In the genomic region with DNA sequence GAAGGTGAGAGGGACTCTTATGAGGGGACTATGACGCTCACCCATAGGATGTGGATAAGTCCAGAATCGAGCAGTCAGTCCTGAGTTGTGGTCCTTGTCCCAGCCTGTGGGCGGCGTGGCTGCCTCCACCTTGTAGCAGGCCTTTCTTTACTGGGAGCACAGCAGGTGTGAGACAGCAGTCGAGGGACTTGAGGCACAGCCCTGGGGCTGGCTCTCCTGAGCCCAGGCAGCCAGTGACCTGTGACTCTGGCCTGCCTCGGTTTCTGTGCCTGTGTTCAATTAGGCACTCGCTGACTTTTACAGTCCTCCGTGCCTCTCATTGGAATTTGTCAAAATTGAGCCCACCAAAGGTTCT, we compare ENCODE assay signal across 29 cellular contexts. TPM values are rescaled to one million over a fixed set of nuclear protein-coding genes. Genes with fewer than 3 reads are reported as not detected.
"Had no signal": no experiment of that assay in that cellular context is flagged by ENCODE, and none has a peak within 500 bp of the region (broad histone marks: within the 10 kb centered on the region; RNA-seq: fewer than 3 reads in every experiment).

No MANE protein-coding gene starts in this region.

- H3K4me1 ChIP-seq: pancreas had no signal

- H3K27me3 Mint-ChIP-seq: activated CD4-positive, alpha-beta memory T cell treated with anti-CD3 and anti-CD28 coated beads, Interleukin-2, amount 10 ng/mL, durations not matched to agents 7 days and 5 days; activated CD4-positive, alpha-beta T cell treated with anti-CD3 and anti-CD28 coated beads, Interleukin-2, amount 10 ng/mL, durations not matched to agents 7 days and 5 days; activated naive CD4-positive, alpha-beta T cell treated with anti-CD3 and anti-CD28 coated beads, Interleukin-2, amount 10 ng/mL, durations not matched to agents 7 days and 5 days; activated naive CD8-positive, alpha-beta T cell treated with anti-CD3 and anti-CD28 coated beads, Interleukin-2, amount 10 ng/mL, durations not matched to agents 7 days and 5 days; naive thymus-derived CD4-positive, alpha-beta T cell; stimulated activated naive CD8-positive, alpha-beta T cell treated with anti-CD3 and anti-CD28 coated beads, Interleukin-15, amount 100 ng/mL, for 72 hours; type B pancreatic cell had no signal

- H3K27me3 ChIP-seq: brain microvascular endothelial cell, heart left ventricle, pancreas, vagina had no signal

- H3K4me3 Mint-ChIP-seq: activated CD4-positive, alpha-beta memory T cell treated with anti-CD3 and anti-CD28 coated beads, Interleukin-2, amount 10 ng/mL, durations not matched to agents 7 days and 5 days; activated CD4-positive, alpha-beta T cell treated with anti-CD3 and anti-CD28 coated beads, Interleukin-2, amount 10 ng/mL, durations not matched to agents 7 days and 5 days; activated naive CD4-positive, alpha-beta T cell treated with anti-CD3 and anti-CD28 coated beads, Interleukin-2, amount 10 ng/mL, durations not matched to agents 7 days and 5 days; activated naive CD8-positive, alpha-beta T cell treated with anti-CD3 and anti-CD28 coated beads, Interleukin-2, amount 10 ng/mL, durations not matched to agents 7 days and 5 days; activated T-cell treated with anti-CD3 and anti-CD28 coated beads, Interleukin-2, amount 50 U/mL, for 72 hours; immature natural killer cell; naive thymus-derived CD4-positive, alpha-beta T cell; stimulated activated naive CD8-positive, alpha-beta T cell treated with anti-CD3 and anti-CD28 coated beads, Interleukin-15, amount 100 ng/mL, for 72 hours; T-helper 1 cell treated with Interleukin-12 subunit alpha and Interleukin-12 subunit beta and Interleukin-4 antibody, amounts not matched to agents 30 μg/mL and 1 μg/mL, for 36 hours; type B pancreatic cell; WTC11 had no signal

- H3K4me3 ChIP-seq: heart left ventricle, pancreas, psoas muscle, vagina had no signal

- ATAC-seq: activated T-cell treated with anti-CD3 and anti-CD28 coated beads, Interleukin-2, amount 50 U/mL, for 72 hours; esophagus mucosa; heart left ventricle; left colon; naive thymus-derived CD4-positive, alpha-beta T cell; pancreas; psoas muscle; right cardiac atrium; stimulated activated naive CD8-positive, alpha-beta T cell treated with anti-CD3 and anti-CD28 coated beads, Interleukin-15, amount 100 ng/mL, for 72 hours; WTC11 had no signal

- H3K36me3 Mint-ChIP-seq: type B pancreatic cell had no signal

- DNase-seq: activated CD4-positive, alpha-beta memory T cell treated with anti-CD3 and anti-CD28 coated beads, Interleukin-2, amount 10 ng/mL, durations not matched to agents 7 days and 5 days; activated CD4-positive, alpha-beta T cell treated with anti-CD3 and anti-CD28 coated beads for 1 hour; activated CD4-positive, alpha-beta T cell treated with anti-CD3 and anti-CD28 coated beads, Interleukin-2, amount 10 ng/mL, durations not matched to agents 7 days and 5 days; activated gamma-delta T cell; activated naive CD4-positive, alpha-beta T cell treated with anti-CD3 and anti-CD28 coated beads, Interleukin-2, amount 10 ng/mL, durations not matched to agents 7 days and 5 days; activated naive CD8-positive, alpha-beta T cell treated with anti-CD3 and anti-CD28 coated beads, Interleukin-2, amount 10 ng/mL, durations not matched to agents 7 days and 5 days; activated T-cell treated with anti-CD3 and anti-CD28 coated beads, Interleukin-2, amount 50 U/mL, for 72 hours; amniotic stem cell; cortex of kidney; heart left ventricle; hypothalamus; immature natural killer cell; kidney; left colon; midbrain; naive thymus-derived CD4-positive, alpha-beta T cell; pancreas; right cardiac atrium; stimulated activated CD4-positive, alpha-beta T cell treated with anti-CD3 and anti-CD28 coated beads, Interleukin-2, amount 100 ng/mL, for 48 hours; stimulated activated naive CD8-positive, alpha-beta T cell treated with anti-CD3 and anti-CD28 coated beads, Interleukin-15, amount 100 ng/mL, for 72 hours; substantia nigra had no signal

- H3K27ac ChIP-seq: heart left ventricle, pancreas, psoas muscle, vagina had no signal

- H3K9me3 ChIP-seq: heart left ventricle, pancreas, psoas muscle, vagina had no signal

- H3K9me3 Mint-ChIP-seq: activated CD4-positive, alpha-beta memory T cell treated with anti-CD3 and anti-CD28 coated beads, Interleukin-2, amount 10 ng/mL, durations not matched to agents 7 days and 5 days; activated CD4-positive, alpha-beta T cell treated with anti-CD3 and anti-CD28 coated beads, Interleukin-2, amount 10 ng/mL, durations not matched to agents 7 days and 5 days; activated naive CD4-positive, alpha-beta T cell treated with anti-CD3 and anti-CD28 coated beads, Interleukin-2, amount 10 ng/mL, durations not matched to agents 7 days and 5 days; activated naive CD8-positive, alpha-beta T cell treated with anti-CD3 and anti-CD28 coated beads, Interleukin-2, amount 10 ng/mL, durations not matched to agents 7 days and 5 days; activated T-cell treated with anti-CD3 and anti-CD28 coated beads, Interleukin-2, amount 50 U/mL, for 72 hours; immature natural killer cell; naive thymus-derived CD4-positive, alpha-beta T cell; stimulated activated naive CD8-positive, alpha-beta T cell treated with anti-CD3 and anti-CD28 coated beads, Interleukin-15, amount 100 ng/mL, for 72 hours; T-helper 1 cell treated with Interleukin-12 subunit alpha and Interleukin-12 subunit beta and Interleukin-4 antibody, amounts not matched to agents 30 μg/mL and 1 μg/mL, for 36 hours; type B pancreatic cell; WTC11 had no signal

- H3K27ac Mint-ChIP-seq: activated CD4-positive, alpha-beta memory T cell treated with anti-CD3 and anti-CD28 coated beads, Interleukin-2, amount 10 ng/mL, durations not matched to agents 7 days and 5 days; activated CD4-positive, alpha-beta T cell treated with anti-CD3 and anti-CD28 coated beads, Interleukin-2, amount 10 ng/mL, durations not matched to agents 7 days and 5 days; activated naive CD4-positive, alpha-beta T cell treated with anti-CD3 and anti-CD28 coated beads, Interleukin-2, amount 10 ng/mL, durations not matched to agents 7 days and 5 days; activated naive CD8-positive, alpha-beta T cell treated with anti-CD3 and anti-CD28 coated beads, Interleukin-2, amount 10 ng/mL, durations not matched to agents 7 days and 5 days; immature natural killer cell; T-helper 1 cell treated with Interleukin-12 subunit alpha and Interleukin-12 subunit beta and Interleukin-4 antibody, amounts not matched to agents 30 μg/mL and 1 μg/mL, for 36 hours; type B pancreatic cell; WTC11 had no signal

RNA-seq across cellular contexts. Expression of gene ANO7, which starts 30.0 kb away (rescaled TPM):
- polyA plus RNA-seq: neural cell had no signal
